In genomic region chr1:143680304-143680703, GRCh38 we compare ENCODE assay signal across 30 cellular contexts.
"Had no signal": no experiment of that assay in that cellular context is flagged by ENCODE, and none has a peak within 500 bp of the region (broad histone marks: within the 10 kb centered on the region; RNA-seq: fewer than 3 reads in every experiment).

No MANE protein-coding gene starts in this region.

- H3K4me2 ChIP-seq: KMS-11, PC-9, SK-N-SH had no signal

- H3K27ac ChIP-seq: KMS-11, PC-9, SJSA1 had no signal

- H3K27me3 ChIP-seq: SJSA1 had no signal

- ATAC-seq: Panc1 had no signal

- H3K9ac ChIP-seq: KMS-11, SK-N-SH had no signal

- H3K4me1 ChIP-seq: SJSA1 had no signal

- H2AFZ ChIP-seq: PC-9 had no signal

- DNase-seq: Karpas-422, NCI-H1048, NCI-H1092 treated with DMSO at 0.1 percent for 48 hours, NCI-H1105 treated with DMSO at 0.1 percent for 48 hours, NCI-H1417, NCI-H1436, NCI-H146, NCI-H1694, NCI-H187, NCI-H1930, NCI-H2029 treated with DMSO at 0.1 percent for 48 hours, NCI-H2081 treated with DMSO at 0.1 percent for 48 hours, NCI-H2107, NCI-H2171, NCI-H226, NCI-H446 treated with DMSO at 0.1 percent for 48 hours, NCI-H510A, NCI-H524, NCI-H526, NCI-H69, NCI-H748 treated with DMSO at 0.1 percent for 48 hours, PC-9, Right ventricle myocardium superior, SHP77 treated with DMSO at 0.1 percent for 48 hours, SK-N-SH, SW 1271, T-helper 1 cell had no signal

- H3K4me3 ChIP-seq: PC-9, SJSA1 had no signal

- H3K36me3 ChIP-seq: SJSA1 had no signal

- H3K9me3 ChIP-seq: SJSA1, SK-N-SH had no signal
